ENCODE assay signal across 18 cellular contexts in the genomic region with DNA sequence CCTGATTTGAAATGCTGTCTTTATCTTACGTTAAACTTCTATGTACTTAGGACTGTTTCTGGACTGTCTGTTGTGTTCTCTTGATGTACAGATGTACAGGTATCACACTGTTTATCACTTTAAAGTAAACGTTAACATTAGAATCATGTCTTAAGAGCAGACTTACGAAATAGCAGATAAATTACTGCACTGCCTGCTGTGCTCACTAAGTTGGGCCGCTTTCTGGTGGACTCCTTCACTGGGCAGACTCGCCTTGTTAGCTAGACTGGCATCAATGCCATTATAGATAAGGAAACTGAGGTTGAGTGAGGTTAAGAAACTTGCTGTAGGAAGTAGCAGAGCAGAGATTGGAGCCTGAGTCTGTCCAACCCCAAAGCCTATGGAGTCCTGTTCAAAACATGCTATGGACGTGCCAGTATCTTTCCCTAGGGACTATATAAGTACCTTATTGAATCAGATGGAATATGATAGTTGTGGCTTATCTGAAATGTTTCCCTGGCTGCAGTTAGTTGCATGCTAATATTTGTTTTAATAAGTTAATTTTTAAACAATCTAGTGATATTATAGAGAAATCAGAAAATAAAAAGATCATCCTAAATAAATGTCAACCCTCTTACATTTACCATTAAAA. TPM values are rescaled to one million over a fixed set of nuclear protein-coding genes. Genes with fewer than 3 reads are reported as not detected.
DNase-seq lines count a peak whose midpoint lies in the region; ATAC-seq and TF ChIP-seq lines count a peak whose summit lies in the region.
"Had no signal": no experiment of that assay in that cellular context is flagged by ENCODE, and none has a peak within 500 bp of the region (broad histone marks: within the 10 kb centered on the region; RNA-seq: fewer than 3 reads in every experiment).

No MANE protein-coding gene starts in this region.

- no peak overlapping the region for H2AK5ac ChIP-seq in IMR-90 (ENCODE audit: low read depth, low read length)

- TF ChIP-seq RAD21 in IMR-90 (IDR thresholded peaks at IDR 0.05; ENCODE audit: low read length): no peak

- no peak overlapping the region for H2BK120ac ChIP-seq in IMR-90 (ENCODE audit: low read depth, low read length)

- TF ChIP-seq CTCF in activated CD8-positive, alpha-beta T cell treated with anti-CD3 and anti-CD28 coated beads for 36 hours (IDR thresholded peaks at IDR 0.05): no peak
- TF ChIP-seq CTCF in IMR-90 (conservative IDR thresholded peaks at IDR 0.05; ENCODE audit: low read depth, low read length) (no peak), fibroblast of villous mesenchyme (IDR thresholded peaks at IDR 0.05; ENCODE audit: insufficient read depth, low read depth, low read length) (no peak), progenitor cell of endocrine pancreas (IDR thresholded peaks at IDR 0.05; ENCODE audit: unreplicated experiment) (no peak), coronary artery (IDR thresholded peaks at IDR 0.05) (no peak)

- H3K4me3 Mint-ChIP-seq in activated CD8-positive, alpha-beta T cell treated with anti-CD3 and anti-CD28 coated beads, Interleukin-2, amount 10 ng/mL, durations not matched to agents 7 days and 5 days: no peak overlapping the region
- H3K4me3 Mint-ChIP-seq in activated CD8-positive, alpha-beta T cell treated with anti-CD3 and anti-CD28 coated beads for 36 hours: no peak overlapping the region
- H3K4me3 Mint-ChIP-seq in progenitor cell of endocrine pancreas (ENCODE audit: low read depth): no peak overlapping the region
- H3K4me3 Mint-ChIP-seq: CD4-positive, CD25-positive, alpha-beta regulatory T cell had no signal

- H3K4me3 ChIP-seq in IMR-90 (ENCODE audit: insufficient read depth, low read depth, low read length) (no peak overlapping the region), fibroblast of villous mesenchyme (ENCODE audit: low read depth, low read length) (no peak overlapping the region), coronary artery (no peak overlapping the region)

- intact Hi-C loops in activated CD8-positive, alpha-beta T cell treated with anti-CD3 and anti-CD28 coated beads for 36 hours (cut with micrococcal nuclease): no loop called here
- intact Hi-C loops in IMR-90 (cut with micrococcal nuclease): no loop called here

- POLR2A ChIA-PET in activated CD8-positive, alpha-beta T cell treated with anti-CD3 and anti-CD28 coated beads, Interleukin-2, amount 10 ng/mL, durations not matched to agents 7 days and 5 days (lab: Charles Lee): no interaction called here
- POLR2A ChIA-PET in activated CD8-positive, alpha-beta T cell treated with anti-CD3 and anti-CD28 coated beads for 36 hours (lab: Charles Lee): no interaction called here
- POLR2A ChIA-PET in IMR-90 (lab: Charles Lee; ENCODE audit: unreplicated experiment): no interaction called here

- H3K27ac Mint-ChIP-seq in activated CD8-positive, alpha-beta T cell treated with anti-CD3 and anti-CD28 coated beads, Interleukin-2, amount 10 ng/mL, durations not matched to agents 7 days and 5 days: no peak overlapping the region
- no peak overlapping the region for H3K27ac Mint-ChIP-seq in activated CD8-positive, alpha-beta T cell treated with anti-CD3 and anti-CD28 coated beads for 36 hours
- H3K27ac Mint-ChIP-seq in progenitor cell of endocrine pancreas: peak overlapping the region; percentile 64
- H3K27ac Mint-ChIP-seq: CD4-positive, CD25-positive, alpha-beta regulatory T cell had no signal

- H4K8ac ChIP-seq in IMR-90 (ENCODE audit: low read depth in 2 of 2, low read length in 2 of 2): no peak overlapping the region

- no peak overlapping the region for H2BK15ac ChIP-seq in IMR-90 (ENCODE audit: low read depth, low read length)

- CTCF ChIA-PET in activated CD8-positive, alpha-beta T cell treated with anti-CD3 and anti-CD28 coated beads, Interleukin-2, amount 10 ng/mL, durations not matched to agents 7 days and 5 days (lab: Charles Lee): no interaction called here
- CTCF ChIA-PET in activated CD8-positive, alpha-beta T cell treated with anti-CD3 and anti-CD28 coated beads for 36 hours (lab: Charles Lee): interaction anchor here (0.6 kb wide), 1 partner anchor 16 kb away, joined by 3 read pairs; no protein-coding TSS in a partner anchor
- CTCF ChIA-PET in IMR-90 (lab: Yijun Ruan, JAX): no interaction called here

- no peak overlapping the region; the same call in 1 of the 2 replicates for H3K23ac ChIP-seq in IMR-90 (ENCODE audit: low read depth, low read length)

- peaks cover 7% of the 10 kb centered on the region for H3K9me1 ChIP-seq in IMR-90 (ENCODE audit: insufficient read depth, low read length)

- in situ Hi-C loops in IMR-90 (cut with MboI; ENCODE audit: low sequenced_read_pairs): no loop called here

- H3K36me3 ChIP-seq in IMR-90 (ENCODE audit: control insufficient read depth, insufficient read depth, low read length): peaks cover 4% of the 10 kb centered on the region

- no peaks in the 10 kb centered on the region for H3K36me3 Mint-ChIP-seq in activated CD8-positive, alpha-beta T cell treated with anti-CD3 and anti-CD28 coated beads, Interleukin-2, amount 10 ng/mL, durations not matched to agents 7 days and 5 days (ENCODE audit: low read depth)
- no peaks in the 10 kb centered on the region for H3K36me3 Mint-ChIP-seq in activated CD8-positive, alpha-beta T cell treated with anti-CD3 and anti-CD28 coated beads for 36 hours (ENCODE audit: low read depth)
- peaks cover 53% of the 10 kb centered on the region for H3K36me3 Mint-ChIP-seq in progenitor cell of endocrine pancreas (ENCODE audit: insufficient read depth)
- H3K36me3 Mint-ChIP-seq: CD4-positive, CD25-positive, alpha-beta regulatory T cell had no signal

- no peak for TF ChIP-seq POLR2A in IMR-90 (IDR thresholded peaks at IDR 0.05; ENCODE audit: low read depth, low read length)

- no peaks in the 10 kb centered on the region for H3K27me3 ChIP-seq in IMR-90 (ENCODE audit: control insufficient read depth, insufficient read depth, low read length)
- H3K27me3 ChIP-seq: BE2C had no signal

- peaks cover 15% of the 10 kb centered on the region for H3K27me3 Mint-ChIP-seq in activated CD8-positive, alpha-beta T cell treated with anti-CD3 and anti-CD28 coated beads, Interleukin-2, amount 10 ng/mL, durations not matched to agents 7 days and 5 days (ENCODE audit: low read depth)
- no peaks in the 10 kb centered on the region for H3K27me3 Mint-ChIP-seq in activated CD8-positive, alpha-beta T cell treated with anti-CD3 and anti-CD28 coated beads for 36 hours
- no peaks in the 10 kb centered on the region for H3K27me3 Mint-ChIP-seq in progenitor cell of endocrine pancreas
- H3K27me3 Mint-ChIP-seq: CD4-positive, CD25-positive, alpha-beta regulatory T cell had no signal

- no peaks in the 10 kb centered on the region for H3K4me1 Mint-ChIP-seq in activated CD8-positive, alpha-beta T cell treated with anti-CD3 and anti-CD28 coated beads, Interleukin-2, amount 10 ng/mL, durations not matched to agents 7 days and 5 days (ENCODE audit: low read depth)
- H3K4me1 Mint-ChIP-seq in activated CD8-positive, alpha-beta T cell treated with anti-CD3 and anti-CD28 coated beads for 36 hours (ENCODE audit: low read depth): no peaks in the 10 kb centered on the region
- peaks cover 4% of the 10 kb centered on the region for H3K4me1 Mint-ChIP-seq in progenitor cell of endocrine pancreas (ENCODE audit: low read depth)
- H3K4me1 Mint-ChIP-seq: CD4-positive, CD25-positive, alpha-beta regulatory T cell had no signal

- no peak overlapping the region for H2AFZ ChIP-seq in IMR-90 (replicated peaks; ENCODE audit: low read length, poor library complexity)

- H3K9me3 ChIP-seq in IMR-90 (ENCODE audit: control insufficient read depth, insufficient read depth, low read length): peaks cover 2% of the 10 kb centered on the region; the same call in 1 of the 2 replicates

- H2BK5ac ChIP-seq in IMR-90 (ENCODE audit: low read depth, low read length, poor library complexity, severe bottlenecking): no peak overlapping the region

- no peak overlapping the region for H3K56ac ChIP-seq in IMR-90 (ENCODE audit: extremely low read depth, insufficient read depth, low read length)

- no peak overlapping the region for H2AK9ac ChIP-seq in IMR-90 (replicated peaks; ENCODE audit: low read depth, low read length, poor library complexity)

- no TSS peak for BruUV-seq in IMR-90 (replicated peaks; lab: Mats Ljungman, UMichigan)

- H4K20me1 ChIP-seq in IMR-90 (ENCODE audit: insufficient read depth, low read length): peaks cover 26% of the 10 kb centered on the region

- H3K18ac ChIP-seq in IMR-90 (ENCODE audit: low read depth, low read length): no peak overlapping the region

- H3K9ac ChIP-seq in IMR-90 (ENCODE audit: low read depth, low read length): no peak overlapping the region

- no peak for ATAC-seq in activated CD8-positive, alpha-beta T cell treated with anti-CD3 and anti-CD28 coated beads, Interleukin-2, amount 10 ng/mL, durations not matched to agents 7 days and 5 days
- no peak for ATAC-seq in activated CD8-positive, alpha-beta T cell treated with anti-CD3 and anti-CD28 coated beads for 36 hours
- ATAC-seq in IMR-90 (ENCODE audit: low read depth): peak; percentile 65

- H2BK20ac ChIP-seq in IMR-90 (ENCODE audit: low read depth, low read length): no peak overlapping the region; the same call in 1 of the 2 replicates

- no peak overlapping the region for H4K91ac ChIP-seq in IMR-90 (ENCODE audit: insufficient read depth, low read depth, low read length)

- peak; percentile 18 for DNase-seq in activated CD8-positive, alpha-beta T cell treated with anti-CD3 and anti-CD28 coated beads, Interleukin-2, amount 10 ng/mL, durations not matched to agents 7 days and 5 days
- no peak for DNase-seq in activated CD8-positive, alpha-beta T cell treated with anti-CD3 and anti-CD28 coated beads for 36 hours
- peak; percentile 38 for DNase-seq in IMR-90
- DNase-seq in fibroblast of villous mesenchyme (ENCODE audit: low read depth): peak; percentile 80
- no peak for DNase-seq in progenitor cell of endocrine pancreas (ENCODE audit: low spot score, unreplicated experiment)
- DNase-seq in mesenteric fat pad (ENCODE audit: low spot score): no peak
- no peak for DNase-seq in DMS79 treated with DMSO at 0.1 percent for 48 hours (lab: John Stamatoyannopoulos, UW)
- no peak for DNase-seq in coronary artery (ENCODE audit: low spot score)
- DNase-seq: BE2C; CD4-positive, CD25-positive, alpha-beta regulatory T cell; COR-L47; EL; KBM-7; NCI-H1105; NCI-H1694; NCI-H2081 treated with DMSO at 0.1 percent for 48 hours; NCI-H748 treated with DMSO at 0.1 percent for 48 hours; SHP77 had no signal

- H3K4me2 ChIP-seq in IMR-90 (ENCODE audit: low read depth, low read length): peak overlapping the region; percentile 56

- dilution Hi-C loops in IMR-90 (cut with HindIII; ENCODE audit: low sequenced_read_pairs, unreplicated experiment): no loop called here

- H3K27ac ChIP-seq in IMR-90 (ENCODE audit: insufficient read depth, low read length) (no peak overlapping the region), coronary artery (no peak overlapping the region)

- H3K4me1 ChIP-seq in IMR-90 (ENCODE audit: control insufficient read depth, insufficient read depth, low read length): peaks cover 4% of the 10 kb centered on the region

- H3K4ac ChIP-seq in IMR-90 (ENCODE audit: low read depth, low read length): no peak overlapping the region

- WGBS in IMR-90 (ENCODE audit: extremely low coverage in 2 of 2, insufficient read length in 1 of 2), 2 experiments: 100% methylated on average over 1 of the region's 6 CpGs; no CpG with 5 or more reads in 1 of the 2 experiments

- H3K14ac ChIP-seq in IMR-90 (replicated peaks; ENCODE audit: low read depth, low read length): no peak overlapping the region

- no peak overlapping the region for H4K5ac ChIP-seq in IMR-90 (ENCODE audit: low read depth, low read length)

- no peaks in the 10 kb centered on the region for H3K9me3 Mint-ChIP-seq in activated CD8-positive, alpha-beta T cell treated with anti-CD3 and anti-CD28 coated beads, Interleukin-2, amount 10 ng/mL, durations not matched to agents 7 days and 5 days (ENCODE audit: insufficient read depth)
- H3K9me3 Mint-ChIP-seq in activated CD8-positive, alpha-beta T cell treated with anti-CD3 and anti-CD28 coated beads for 36 hours: peaks cover 2% of the 10 kb centered on the region
- peaks cover 30% of the 10 kb centered on the region for H3K9me3 Mint-ChIP-seq in progenitor cell of endocrine pancreas (ENCODE audit: low read depth)

- H3K79me1 ChIP-seq in IMR-90 (ENCODE audit: low read depth in 1 of 2, low read length in 2 of 2): peaks cover 31 to 54% of the 10 kb centered on the region in 2 experiments

RNA-seq across cellular contexts. Expression of a gene that starts 16.9 kb away (rescaled TPM):
- under 1 TPM; 0.34 to 0.42 TPM for total RNA-seq in activated CD8-positive, alpha-beta T cell treated with anti-CD3 and anti-CD28 coated beads, Interleukin-2, amount 10 ng/mL, durations not matched to agents 7 days and 5 days
- under 1 TPM; 0.22 to 0.27 TPM for total RNA-seq in activated CD8-positive, alpha-beta T cell treated with anti-CD3 and anti-CD28 coated beads for 36 hours
- total RNA-seq in IMR-90 (2012; rRNA removed) (7.5 and 8.2 TPM in 2 replicates), fibroblast of villous mesenchyme (12.5 and 15.1 TPM in 2 replicates), progenitor cell of endocrine pancreas (75.3 and 85.8 TPM in 2 replicates), mesenteric fat pad (8.2 TPM)
- 9.4 and 10.2 TPM in 2 replicates for polyA plus RNA-seq in IMR-90 (2012; rRNA removed)
- polyA plus RNA-seq in IMR-90 (2012; cell fraction: cytosol; rRNA removed): 4.1 and 5.9 TPM in 2 replicates
- 18.5 and 28.9 TPM in 2 replicates for polyA plus RNA-seq in IMR-90 (2012; cell fraction: nucleus; rRNA removed; ENCODE audit: low replicate concordance)
- polyA plus RNA-seq: CD4-positive, CD25-positive, alpha-beta regulatory T cell had no signal

Comparison
In these comparisons a context has a peak if more than half of its experiments do, and no peak if none do; other contexts are left out.
1. DNase-seq: peak in activated CD8-positive, alpha-beta T cell treated with anti-CD3 and anti-CD28 coated beads, Interleukin-2, amount 10 ng/mL, durations not matched to agents 7 days and 5 days (single experiment), IMR-90 (single experiment) and fibroblast of villous mesenchyme (single experiment); none in activated CD8-positive, alpha-beta T cell treated with anti-CD3 and anti-CD28 coated beads for 36 hours (single experiment), progenitor cell of endocrine pancreas (single experiment), mesenteric fat pad (single experiment), DMS79 treated with DMSO at 0.1 percent for 48 hours (single experiment) and coronary artery (single experiment).